In the genomic region with DNA sequence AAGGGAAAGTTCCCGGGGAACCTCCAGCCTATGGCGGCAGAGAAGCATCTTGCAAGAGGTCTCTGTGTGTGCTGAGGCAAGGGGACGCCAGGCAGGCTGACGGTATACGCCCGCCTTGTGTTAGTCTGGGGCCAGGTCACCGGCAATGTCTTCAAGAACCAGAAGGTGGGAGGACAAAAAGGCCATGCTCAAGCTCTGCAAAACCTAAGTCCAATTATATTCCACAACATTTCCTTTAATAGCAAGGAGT, we compare ENCODE assay signal across 1 cellular context.
TF ChIP-seq lines count a peak whose summit lies in the region.

No MANE protein-coding gene starts in this region.

TF ChIP-seq in HepG2, 621 proteins besides CTCF, POLR2A, EP300 and RAD21 (continued from another document and continues in another):
- TF ChIP-seq GMEB2 (CRISPR knock-in tag; IDR thresholded peaks at IDR 0.05; ENCODE audit: low read depth) (no peak), YEATS2 (CRISPR knock-in tag; IDR thresholded peaks at IDR 0.05; ENCODE audit: borderline replicate concordance) (no peak), ZNF768 (CRISPR knock-in tag; IDR thresholded peaks at IDR 0.05) (no peak), MEF2D (CRISPR knock-in tag; IDR thresholded peaks at IDR 0.05) (peak; percentile 70; the same call in 1 of the 2 replicates), TCF12 (IDR thresholded peaks at IDR 0.05) (no peak), TCF12 (CRISPR knock-in tag; IDR thresholded peaks at IDR 0.05) (no peak; the same call in 1 of the 2 replicates), ZNF513 (CRISPR knock-in tag; conservative IDR thresholded peaks at IDR 0.05) (no peak), CREB3 (CRISPR knock-in tag; IDR thresholded peaks at IDR 0.05) (no peak), SIN3A (IDR thresholded peaks at IDR 0.05; ENCODE audit: borderline replicate concordance, low read depth, low read length) (peak; percentile 12; the same call in 1 of the 2 replicates), ZNF383 (CRISPR knock-in tag; IDR thresholded peaks at IDR 0.05; ENCODE audit: borderline replicate concordance) (no peak; the same call in 1 of the 2 replicates), RFXAP (CRISPR knock-in tag; IDR thresholded peaks at IDR 0.05; ENCODE audit: borderline replicate concordance) (no peak), HMGXB3 (CRISPR knock-in tag; IDR thresholded peaks at IDR 0.05; ENCODE audit: borderline replicate concordance) (no peak), MTA1 (CRISPR knock-in tag; IDR thresholded peaks at IDR 0.05; ENCODE audit: borderline replicate concordance) (peak; percentile 4; the same call in 1 of the 2 replicates), MYNN (CRISPR knock-in tag; IDR thresholded peaks at IDR 0.05; ENCODE audit: low read depth) (no peak), HDAC1 (CRISPR knock-in tag; IDR thresholded peaks at IDR 0.05) (no peak), ZFP90 (CRISPR knock-in tag; IDR thresholded peaks at IDR 0.05; ENCODE audit: borderline replicate concordance) (no peak), GATAD2A (CRISPR knock-in tag; IDR thresholded peaks at IDR 0.05) (no peak), ZNF30 (CRISPR knock-in tag; IDR thresholded peaks at IDR 0.05) (peak; percentile 64; the same call in 1 of the 2 replicates), RBM22 (optimal IDR thresholded peaks at IDR 0.05; ENCODE audit: low read length) (no peak), HNRNPH1 (optimal IDR thresholded peaks at IDR 0.05; ENCODE audit: low read depth, low read length) (no peak), ZNF629 (CRISPR knock-in tag; conservative IDR thresholded peaks at IDR 0.05) (no peak), ATAD3A (CRISPR knock-in tag; IDR thresholded peaks at IDR 0.05) (peak; percentile 5; the same call in 1 of the 2 replicates), ZFP36 (IDR thresholded peaks at IDR 0.05; ENCODE audit: borderline replicate concordance, low read depth, low read length, partially characterized antibody) (no peak), LCORL (IDR thresholded peaks at IDR 0.05) (no peak), LCORL (CRISPR knock-in tag; IDR thresholded peaks at IDR 0.05) (no peak), ZSCAN9 (CRISPR knock-in tag; IDR thresholded peaks at IDR 0.05; ENCODE audit: borderline replicate concordance) (no peak), HOXA9 (CRISPR knock-in tag; IDR thresholded peaks at IDR 0.05; ENCODE audit: borderline replicate concordance) (no peak)
- TF ChIP-seq, protein P1, sequence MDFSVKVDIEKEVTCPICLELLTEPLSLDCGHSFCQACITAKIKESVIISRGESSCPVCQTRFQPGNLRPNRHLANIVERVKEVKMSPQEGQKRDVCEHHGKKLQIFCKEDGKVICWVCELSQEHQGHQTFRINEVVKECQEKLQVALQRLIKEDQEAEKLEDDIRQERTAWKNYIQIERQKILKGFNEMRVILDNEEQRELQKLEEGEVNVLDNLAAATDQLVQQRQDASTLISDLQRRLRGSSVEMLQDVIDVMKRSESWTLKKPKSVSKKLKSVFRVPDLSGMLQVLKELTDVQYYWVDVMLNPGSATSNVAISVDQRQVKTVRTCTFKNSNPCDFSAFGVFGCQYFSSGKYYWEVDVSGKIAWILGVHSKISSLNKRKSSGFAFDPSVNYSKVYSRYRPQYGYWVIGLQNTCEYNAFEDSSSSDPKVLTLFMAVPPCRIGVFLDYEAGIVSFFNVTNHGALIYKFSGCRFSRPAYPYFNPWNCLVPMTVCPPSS (IDR thresholded peaks at IDR 0.05): no peak
- TF ChIP-seq, protein P2, sequence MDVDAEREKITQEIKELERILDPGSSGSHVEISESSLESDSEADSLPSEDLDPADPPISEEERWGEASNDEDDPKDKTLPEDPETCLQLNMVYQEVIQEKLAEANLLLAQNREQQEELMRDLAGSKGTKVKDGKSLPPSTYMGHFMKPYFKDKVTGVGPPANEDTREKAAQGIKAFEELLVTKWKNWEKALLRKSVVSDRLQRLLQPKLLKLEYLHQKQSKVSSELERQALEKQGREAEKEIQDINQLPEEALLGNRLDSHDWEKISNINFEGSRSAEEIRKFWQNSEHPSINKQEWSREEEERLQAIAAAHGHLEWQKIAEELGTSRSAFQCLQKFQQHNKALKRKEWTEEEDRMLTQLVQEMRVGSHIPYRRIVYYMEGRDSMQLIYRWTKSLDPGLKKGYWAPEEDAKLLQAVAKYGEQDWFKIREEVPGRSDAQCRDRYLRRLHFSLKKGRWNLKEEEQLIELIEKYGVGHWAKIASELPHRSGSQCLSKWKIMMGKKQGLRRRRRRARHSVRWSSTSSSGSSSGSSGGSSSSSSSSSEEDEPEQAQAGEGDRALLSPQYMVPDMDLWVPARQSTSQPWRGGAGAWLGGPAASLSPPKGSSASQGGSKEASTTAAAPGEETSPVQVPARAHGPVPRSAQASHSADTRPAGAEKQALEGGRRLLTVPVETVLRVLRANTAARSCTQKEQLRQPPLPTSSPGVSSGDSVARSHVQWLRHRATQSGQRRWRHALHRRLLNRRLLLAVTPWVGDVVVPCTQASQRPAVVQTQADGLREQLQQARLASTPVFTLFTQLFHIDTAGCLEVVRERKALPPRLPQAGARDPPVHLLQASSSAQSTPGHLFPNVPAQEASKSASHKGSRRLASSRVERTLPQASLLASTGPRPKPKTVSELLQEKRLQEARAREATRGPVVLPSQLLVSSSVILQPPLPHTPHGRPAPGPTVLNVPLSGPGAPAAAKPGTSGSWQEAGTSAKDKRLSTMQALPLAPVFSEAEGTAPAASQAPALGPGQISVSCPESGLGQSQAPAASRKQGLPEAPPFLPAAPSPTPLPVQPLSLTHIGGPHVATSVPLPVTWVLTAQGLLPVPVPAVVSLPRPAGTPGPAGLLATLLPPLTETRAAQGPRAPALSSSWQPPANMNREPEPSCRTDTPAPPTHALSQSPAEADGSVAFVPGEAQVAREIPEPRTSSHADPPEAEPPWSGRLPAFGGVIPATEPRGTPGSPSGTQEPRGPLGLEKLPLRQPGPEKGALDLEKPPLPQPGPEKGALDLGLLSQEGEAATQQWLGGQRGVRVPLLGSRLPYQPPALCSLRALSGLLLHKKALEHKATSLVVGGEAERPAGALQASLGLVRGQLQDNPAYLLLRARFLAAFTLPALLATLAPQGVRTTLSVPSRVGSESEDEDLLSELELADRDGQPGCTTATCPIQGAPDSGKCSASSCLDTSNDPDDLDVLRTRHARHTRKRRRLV (CRISPR knock-in tag; IDR thresholded peaks at IDR 0.05): peak; percentile 76; the same call in 1 of the 2 replicates
- TF ChIP-seq, protein P3, sequence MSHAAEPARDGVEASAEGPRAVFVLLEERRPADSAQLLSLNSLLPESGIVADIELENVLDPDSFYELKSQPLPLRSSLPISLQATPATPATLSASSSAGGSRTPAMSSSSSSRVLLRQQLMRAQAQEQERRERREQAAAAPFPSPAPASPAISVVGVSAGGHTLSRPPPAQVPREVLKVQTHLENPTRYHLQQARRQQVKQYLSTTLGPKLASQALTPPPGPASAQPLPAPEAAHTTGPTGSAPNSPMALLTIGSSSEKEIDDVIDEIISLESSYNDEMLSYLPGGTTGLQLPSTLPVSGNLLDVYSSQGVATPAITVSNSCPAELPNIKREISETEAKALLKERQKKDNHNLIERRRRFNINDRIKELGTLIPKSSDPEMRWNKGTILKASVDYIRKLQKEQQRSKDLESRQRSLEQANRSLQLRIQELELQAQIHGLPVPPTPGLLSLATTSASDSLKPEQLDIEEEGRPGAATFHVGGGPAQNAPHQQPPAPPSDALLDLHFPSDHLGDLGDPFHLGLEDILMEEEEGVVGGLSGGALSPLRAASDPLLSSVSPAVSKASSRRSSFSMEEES (CRISPR knock-in tag; IDR thresholded peaks at IDR 0.05): 0 out of 2 replicates have a peak, but pooled peaks have one; percentile 7
- TF ChIP-seq, protein P4, sequence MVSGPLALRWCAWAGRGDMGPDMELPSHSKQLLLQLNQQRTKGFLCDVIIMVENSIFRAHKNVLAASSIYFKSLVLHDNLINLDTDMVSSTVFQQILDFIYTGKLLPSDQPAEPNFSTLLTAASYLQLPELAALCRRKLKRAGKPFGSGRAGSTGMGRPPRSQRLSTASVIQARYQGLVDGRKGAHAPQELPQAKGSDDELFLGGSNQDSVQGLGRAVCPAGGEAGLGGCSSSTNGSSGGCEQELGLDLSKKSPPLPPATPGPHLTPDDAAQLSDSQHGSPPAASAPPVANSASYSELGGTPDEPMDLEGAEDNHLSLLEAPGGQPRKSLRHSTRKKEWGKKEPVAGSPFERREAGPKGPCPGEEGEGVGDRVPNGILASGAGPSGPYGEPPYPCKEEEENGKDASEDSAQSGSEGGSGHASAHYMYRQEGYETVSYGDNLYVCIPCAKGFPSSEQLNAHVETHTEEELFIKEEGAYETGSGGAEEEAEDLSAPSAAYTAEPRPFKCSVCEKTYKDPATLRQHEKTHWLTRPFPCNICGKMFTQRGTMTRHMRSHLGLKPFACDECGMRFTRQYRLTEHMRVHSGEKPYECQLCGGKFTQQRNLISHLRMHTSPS (CRISPR knock-in tag; IDR thresholded peaks at IDR 0.05; ENCODE audit: low read depth): 0 out of 2 replicates have a peak, but pooled peaks have one; percentile 12
- TF ChIP-seq, protein P5, sequence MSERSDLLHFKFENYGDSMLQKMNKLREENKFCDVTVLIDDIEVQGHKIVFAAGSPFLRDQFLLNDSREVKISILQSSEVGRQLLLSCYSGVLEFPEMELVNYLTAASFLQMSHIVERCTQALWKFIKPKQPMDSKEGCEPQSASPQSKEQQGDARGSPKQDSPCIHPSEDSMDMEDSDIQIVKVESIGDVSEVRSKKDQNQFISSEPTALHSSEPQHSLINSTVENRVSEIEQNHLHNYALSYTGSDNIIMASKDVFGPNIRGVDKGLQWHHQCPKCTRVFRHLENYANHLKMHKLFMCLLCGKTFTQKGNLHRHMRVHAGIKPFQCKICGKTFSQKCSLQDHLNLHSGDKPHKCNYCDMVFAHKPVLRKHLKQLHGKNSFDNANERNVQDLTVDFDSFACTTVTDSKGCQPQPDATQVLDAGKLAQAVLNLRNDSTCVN (CRISPR knock-in tag; IDR thresholded peaks at IDR 0.05; ENCODE audit: borderline replicate concordance): no peak
- TF ChIP-seq, protein P6, sequence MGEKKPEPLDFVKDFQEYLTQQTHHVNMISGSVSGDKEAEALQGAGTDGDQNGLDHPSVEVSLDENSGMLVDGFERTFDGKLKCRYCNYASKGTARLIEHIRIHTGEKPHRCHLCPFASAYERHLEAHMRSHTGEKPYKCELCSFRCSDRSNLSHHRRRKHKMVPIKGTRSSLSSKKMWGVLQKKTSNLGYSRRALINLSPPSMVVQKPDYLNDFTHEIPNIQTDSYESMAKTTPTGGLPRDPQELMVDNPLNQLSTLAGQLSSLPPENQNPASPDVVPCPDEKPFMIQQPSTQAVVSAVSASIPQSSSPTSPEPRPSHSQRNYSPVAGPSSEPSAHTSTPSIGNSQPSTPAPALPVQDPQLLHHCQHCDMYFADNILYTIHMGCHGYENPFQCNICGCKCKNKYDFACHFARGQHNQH (CRISPR knock-in tag; IDR thresholded peaks at IDR 0.05): peak; percentile 11; the same call in 1 of the 2 replicates
- TF ChIP-seq, protein P7, sequence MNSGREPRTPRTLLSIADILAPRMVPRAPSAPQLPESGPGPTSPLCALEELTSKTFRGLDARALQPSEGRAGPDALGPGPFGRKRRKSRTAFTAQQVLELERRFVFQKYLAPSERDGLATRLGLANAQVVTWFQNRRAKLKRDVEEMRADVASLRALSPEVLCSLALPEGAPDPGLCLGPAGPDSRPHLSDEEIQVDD (CRISPR knock-in tag; IDR thresholded peaks at IDR 0.05; ENCODE audit: borderline replicate concordance): no peak
